ENCODE assay signal across 11 cellular contexts in the genomic region with DNA sequence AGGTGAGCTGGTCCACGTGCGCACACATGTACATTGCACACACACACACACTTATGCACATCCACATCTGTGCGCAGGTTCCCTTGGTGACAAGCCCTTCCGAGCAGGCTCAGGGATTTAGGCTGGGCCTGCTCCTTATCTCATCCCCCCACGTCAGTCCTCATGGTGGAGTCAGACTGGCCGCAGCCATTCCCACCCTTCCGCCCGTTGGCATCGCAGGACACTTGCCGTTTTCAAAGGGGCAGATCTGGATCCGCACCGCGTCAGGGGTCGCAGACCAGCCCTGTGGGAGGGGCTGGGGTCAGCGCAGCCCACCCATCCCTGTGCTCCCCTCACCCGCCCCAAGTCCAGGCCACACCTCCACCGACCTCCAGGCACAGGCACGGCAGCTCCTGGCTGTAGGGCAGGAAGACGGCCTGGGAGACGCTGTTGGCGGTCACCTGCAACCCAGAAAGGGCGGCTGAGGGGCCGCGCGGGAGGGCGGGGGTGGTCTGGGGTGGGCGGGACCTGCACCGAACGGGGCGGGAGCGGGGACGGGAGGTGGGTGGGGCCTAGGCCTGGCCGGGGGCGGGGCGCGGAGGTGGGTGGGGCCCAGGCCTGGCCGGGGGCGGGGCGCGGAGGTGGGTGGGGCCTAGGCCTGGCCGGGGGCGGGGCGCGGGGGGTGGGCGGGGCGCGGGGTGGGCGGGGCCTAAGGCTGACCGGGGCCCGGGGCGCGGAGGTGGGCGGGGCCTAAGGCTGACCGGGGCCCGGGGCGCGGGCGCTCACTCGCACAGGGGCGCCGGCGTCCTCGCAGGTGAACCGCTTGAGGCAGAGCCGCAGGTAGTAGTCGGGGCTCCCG. TPM values are rescaled to one million over a fixed set of nuclear protein-coding genes. Genes with fewer than 3 reads are reported as not detected.
DNase-seq lines count a peak whose midpoint lies in the region; ATAC-seq and TF ChIP-seq lines count a peak whose summit lies in the region.
"Had no signal": no experiment of that assay in that cellular context is flagged by ENCODE, and none has a peak within 500 bp of the region (broad histone marks: within the 10 kb centered on the region; RNA-seq: fewer than 3 reads in every experiment).

No MANE protein-coding gene starts in this region.

- POLR2A ChIA-PET in activated CD8-positive, alpha-beta T cell treated with anti-CD3 and anti-CD28 coated beads for 36 hours (lab: Charles Lee), result no interaction called here

- WGBS in heart left ventricle, 4 donors, result 13 to 38% (median 21%) methylated on average over 16 to 63 of the region's 67 CpGs

- H3K4me3 Mint-ChIP-seq in activated CD8-positive, alpha-beta T cell treated with anti-CD3 and anti-CD28 coated beads for 36 hours, result no peak overlapping the region

- H3K27ac Mint-ChIP-seq in activated CD8-positive, alpha-beta T cell treated with anti-CD3 and anti-CD28 coated beads for 36 hours, result no peak overlapping the region

- H3K4me3 ChIP-seq in heart left ventricle, result peak overlapping the region in 7 of 12 donors; percentile 12 to 45 (median 28)

- no peak for TF ChIP-seq CTCF in GM20000 (IDR thresholded peaks at IDR 0.05; ENCODE audit: extremely low read depth, missing control alignments)
- no peak for TF ChIP-seq CTCF in activated CD8-positive, alpha-beta T cell treated with anti-CD3 and anti-CD28 coated beads for 36 hours (IDR thresholded peaks at IDR 0.05)
- no peak for TF ChIP-seq CTCF in heart left ventricle (IDR thresholded peaks at IDR 0.05)

- H3K4me1 ChIP-seq in heart left ventricle, result peaks cover 0 to 11% (median 0%) of the 10 kb centered on the region in 12 donors

- ATAC-seq in activated CD8-positive, alpha-beta T cell treated with anti-CD3 and anti-CD28 coated beads for 36 hours, result peak; percentile 70
- ATAC-seq in heart left ventricle, result peak in 1 of 4 donors; percentile 71
- ATAC-seq in HG03095 (IDR thresholded peaks at IDR 0.05; ENCODE audit: unreplicated experiment), result no peak
- no peak for ATAC-seq in GM18517 (IDR thresholded peaks at IDR 0.05; ENCODE audit: unreplicated experiment)
- ATAC-seq in GM21529 (IDR thresholded peaks at IDR 0.05; ENCODE audit: unreplicated experiment), result no peak

- H3K36me3 Mint-ChIP-seq in activated CD8-positive, alpha-beta T cell treated with anti-CD3 and anti-CD28 coated beads for 36 hours (ENCODE audit: low read depth), result no peaks in the 10 kb centered on the region

- H3K27me3 ChIP-seq in heart left ventricle, result peaks cover 0 to 11% (median 7%) of the 10 kb centered on the region in 9 donors

- DNase-seq in GM20000 (ENCODE audit: low spot score) (peak; percentile 74), heart left ventricle (peak in 2 of 5 donors; percentile 16 to 76), posterior vena cava (ENCODE audit: low spot score) (peak; percentile 58), COR-L47 (lab: John Stamatoyannopoulos, UW) (no peak)
- DNase-seq in activated CD8-positive, alpha-beta T cell treated with anti-CD3 and anti-CD28 coated beads for 36 hours, result no peak
- DNase-seq: NCI-H1417, T-helper 9 cell had no signal

- CTCF ChIA-PET in activated CD8-positive, alpha-beta T cell treated with anti-CD3 and anti-CD28 coated beads for 36 hours (lab: Charles Lee), result interaction anchor here (1.5 kb wide), 1 partner anchor 9 kb away, joined by 3 read pairs; no protein-coding TSS in a partner anchor

- H3K4me1 Mint-ChIP-seq in activated CD8-positive, alpha-beta T cell treated with anti-CD3 and anti-CD28 coated beads for 36 hours (ENCODE audit: low read depth), result peaks cover 6% of the 10 kb centered on the region

- intact Hi-C loops in activated CD8-positive, alpha-beta T cell treated with anti-CD3 and anti-CD28 coated beads for 36 hours (cut with micrococcal nuclease), result no loop called here
- intact Hi-C loops in heart left ventricle (cut with DNase I) (loop anchor here in 1 of 10 donors (10.0 kb wide), 1 partner anchor 64 kb away; no protein-coding TSS in a partner anchor), posterior vena cava (cut with DNase I) (no loop called here)

- H3K27ac ChIP-seq in heart left ventricle, result no peak overlapping the region

- H3K9me3 ChIP-seq in heart left ventricle, result no peaks in the 10 kb centered on the region

- no peak for TF ChIP-seq POLR2A in heart left ventricle (IDR thresholded peaks at IDR 0.05)

- H3K27me3 Mint-ChIP-seq in activated CD8-positive, alpha-beta T cell treated with anti-CD3 and anti-CD28 coated beads for 36 hours, result peaks cover 11% of the 10 kb centered on the region

- H3K9me3 Mint-ChIP-seq in activated CD8-positive, alpha-beta T cell treated with anti-CD3 and anti-CD28 coated beads for 36 hours, result no peaks in the 10 kb centered on the region

- H3K36me3 ChIP-seq in heart left ventricle, result no peaks in the 10 kb centered on the region

RNA-seq across cellular contexts. Expression of a gene that starts 13.3 kb away (rescaled TPM):
- total RNA-seq in activated CD8-positive, alpha-beta T cell treated with anti-CD3 and anti-CD28 coated beads for 36 hours, result under 1 TPM in 1 of 2 experiments, not detected in 1; 0.14 TPM
- not detected for total RNA-seq in heart left ventricle
- polyA plus RNA-seq in heart left ventricle, result not detected
- not detected for total RNA-seq in posterior vena cava
- total RNA-seq: lung microvascular endothelial cell had no signal

RNA-seq across cellular contexts. Expression of a gene that starts 38.7 kb away (rescaled TPM):
- 100 to 1,000 TPM; 146 to 158 TPM for total RNA-seq in activated CD8-positive, alpha-beta T cell treated with anti-CD3 and anti-CD28 coated beads for 36 hours
- total RNA-seq in heart left ventricle, result 100 to 1,000 TPM in 1 of 9 donors, 10 to 100 TPM in 8; 37.7 to 118 (median 51.0) TPM
- polyA plus RNA-seq in heart left ventricle, result 10 to 100 TPM; 45.1 to 50.2 TPM
- total RNA-seq in posterior vena cava, result 10 to 100 TPM; 29.9 to 37.2 TPM

RNA-seq across cellular contexts. Expression of a gene that starts 58.8 kb away (rescaled TPM):
- not detected for total RNA-seq in activated CD8-positive, alpha-beta T cell treated with anti-CD3 and anti-CD28 coated beads for 36 hours
- total RNA-seq in heart left ventricle, result not detected
- not detected for polyA plus RNA-seq in heart left ventricle
- total RNA-seq in posterior vena cava, result not detected
- total RNA-seq: lung microvascular endothelial cell had no signal

Comparison
In these comparisons a context has a peak if more than half of its experiments do, and no peak if none do; other contexts are left out.
1. DNase-seq: peak in GM20000 (single experiment) and posterior vena cava (single experiment); none in activated CD8-positive, alpha-beta T cell treated with anti-CD3 and anti-CD28 coated beads for 36 hours (single experiment) and COR-L47 (single experiment).